12 cellular contexts compared by ENCODE assay signal in genomic region chr14:101636081-101636560, GRCh38.
DNase-seq lines count a peak whose midpoint lies in the region; ATAC-seq and TF ChIP-seq lines count a peak whose summit lies in the region.
"Had no signal": no experiment of that assay in that cellular context is flagged by ENCODE, and none has a peak within 500 bp of the region (broad histone marks: within the 10 kb centered on the region; RNA-seq: fewer than 3 reads in every experiment).

No MANE protein-coding gene starts in this region.

- peaks cover 24% of the 10 kb centered on the region for H3K27me3 ChIP-seq in foreskin keratinocyte
- H3K27me3 ChIP-seq: testis had no signal

- H3K27me3 Mint-ChIP-seq in T-cell, result peaks cover 25 to 36% of the 10 kb centered on the region in 2 donors

- CTCF ChIA-PET in T-cell (lab: Charles Lee), result interaction anchor here in 1 of 2 donors (0.6 kb wide), 1 partner anchor 147 kb away, joined by 4 read pairs; no protein-coding TSS in a partner anchor

- H3K4me3 Mint-ChIP-seq in T-cell, result no peak overlapping the region
- H3K4me3 Mint-ChIP-seq: HFFc6, nephron progenitor cell, T-helper 17 cell had no signal

- no peaks in the 10 kb centered on the region for H3K9me3 Mint-ChIP-seq in T-cell
- H3K9me3 Mint-ChIP-seq: HFFc6, nephron progenitor cell had no signal

- ATAC-seq in GM18909 (IDR thresholded peaks at IDR 0.05; ENCODE audit: poor library complexity, unreplicated experiment) (peak; percentile 42), GM21619 (IDR thresholded peaks at IDR 0.05; ENCODE audit: unreplicated experiment) (peak; percentile 86), HG03565 (IDR thresholded peaks at IDR 0.05; ENCODE audit: unreplicated experiment) (peak; percentile 85), T-cell (replicated peaks in 1 of 4) (no peak), foreskin keratinocyte (no peak)
- ATAC-seq: T-helper 17 cell had no signal

- no peak for TF ChIP-seq CTCF in foreskin keratinocyte (conservative IDR thresholded peaks at IDR 0.05)

- H3K4me1 ChIP-seq in foreskin keratinocyte, result no peaks in the 10 kb centered on the region
- H3K4me1 ChIP-seq: testis had no signal

- H3K27ac Mint-ChIP-seq in T-cell, result no peak overlapping the region
- H3K27ac Mint-ChIP-seq: HFFc6, nephron progenitor cell, T-helper 17 cell had no signal

- POLR2A ChIA-PET in T-cell (lab: Charles Lee), result no interaction called here

- peak; percentile 33 to 39 for DNase-seq in stimulated activated CD4-positive, alpha-beta T cell treated with anti-CD3 and anti-CD28 coated beads, Interleukin-15, amount 100 ng/mL, for 48 hours (ENCODE audit: low read depth in 2 of 2)
- DNase-seq in T-cell, result no peak
- no peak for DNase-seq in foreskin keratinocyte
- no peak for DNase-seq in T1000 (lab: John Stamatoyannopoulos, UW)
- DNase-seq: HFFc6, NCI-H187, nephron progenitor cell, T-helper 17 cell, testis had no signal

- peaks cover 2 to 7% (median 3%) of the 10 kb centered on the region in 3 donors for H3K4me1 Mint-ChIP-seq in T-cell
- H3K4me1 Mint-ChIP-seq: nephron progenitor cell had no signal

- H3K27ac ChIP-seq in foreskin keratinocyte, result no peak overlapping the region
- H3K27ac ChIP-seq: testis had no signal

- H3K36me3 Mint-ChIP-seq in T-cell, result no peaks in the 10 kb centered on the region

Comparison
In these comparisons a context has a peak if more than half of its experiments do, and no peak if none do; other contexts are left out.
1. ATAC-seq: peak in GM18909 (single experiment), GM21619 (single experiment) and HG03565 (single experiment); none in T-cell (0 of 4) and foreskin keratinocyte (single experiment).
2. DNase-seq: peak in stimulated activated CD4-positive, alpha-beta T cell treated with anti-CD3 and anti-CD28 coated beads, Interleukin-15, amount 100 ng/mL, for 48 hours (2 of 2); none in T-cell (0 of 34), foreskin keratinocyte (0 of 2) and T1000 (single experiment).